8 cellular contexts compared by ENCODE assay signal in genomic region chr18:48667276-48668254, GRCh38.
DNase-seq lines count a peak whose midpoint lies in the region; ATAC-seq, FAIRE-seq and TF ChIP-seq lines count a peak whose summit lies in the region.

No MANE protein-coding gene starts in this region.

- no peaks in the 10 kb centered on the region for H3K79me2 ChIP-seq in GM23338 (replicated peaks; ENCODE audit: insufficient read depth)

- H3K27me3 ChIP-seq in BJ (ENCODE audit: control insufficient read depth, insufficient read depth, low read length) = no peaks in the 10 kb centered on the region
- H3K27me3 ChIP-seq in GM23338 (ENCODE audit: insufficient read depth) = no peaks in the 10 kb centered on the region
- H3K27me3 ChIP-seq in left lung = no peaks in the 10 kb centered on the region
- H3K27me3 ChIP-seq in body of pancreas = no peaks in the 10 kb centered on the region
- no peaks in the 10 kb centered on the region for H3K27me3 ChIP-seq in A673 (replicated peaks; ENCODE audit: insufficient read depth, low read depth, low read length, poor library complexity)

- POLR2A ChIA-PET in BJ (lab: Charles Lee) = no interaction called here
- POLR2A ChIA-PET in A673 (lab: Charles Lee; ENCODE audit: low non-redundant PET) = no interaction called here

- DNase-seq in BJ (ENCODE audit: low read depth) (no peak), GM23338 (ENCODE audit: low spot score) (peak; percentile 71), NCI-H748 treated with DMSO at 0.1 percent for 48 hours (lab: John Stamatoyannopoulos, UW) (peak; percentile 17), glutamatergic neuron (peak; percentile 58), left lung (no peak), GM19239 (ENCODE audit: insufficient read length, low spot score) (no peak), body of pancreas (no peak), A673 (ENCODE audit: low spot score) (no peak)

- FAIRE-seq in GM19239 (lab: Jason Lieb, UNC) = no peak

- H3K27me3 Mint-ChIP-seq in GM23338 (ENCODE audit: insufficient read depth, low read depth, poor library complexity) (peaks cover 10% of the 10 kb centered on the region), glutamatergic neuron (ENCODE audit: unreplicated experiment) (peaks cover 8% of the 10 kb centered on the region)

- 81 to 85% methylated on average over 8 to 13 of the region's 13 CpGs for WGBS in body of pancreas, 2 donors

- H3K9me3 Mint-ChIP-seq in GM23338 = peaks cover 29% of the 10 kb centered on the region
- H3K9me3 Mint-ChIP-seq in glutamatergic neuron (ENCODE audit: unreplicated experiment) = peaks cover 8% of the 10 kb centered on the region

- H3K4me3 ChIP-seq in BJ (ENCODE audit: low read depth, low read length) (no peak overlapping the region), GM23338 (no peak overlapping the region), left lung (no peak overlapping the region), body of pancreas (no peak overlapping the region), A673 (ENCODE audit: low read depth, low read length, poor library complexity, severe bottlenecking) (no peak overlapping the region)

- no peak overlapping the region for H3K4me2 ChIP-seq in GM23338

- H3K4me3 Mint-ChIP-seq in GM23338 = no peak overlapping the region
- H3K4me3 Mint-ChIP-seq in glutamatergic neuron (ENCODE audit: unreplicated experiment) = no peak overlapping the region

- H3K9me3 ChIP-seq in left lung = peaks cover 0 to 6% of the 10 kb centered on the region in 2 donors
- H3K9me3 ChIP-seq in body of pancreas = no peaks in the 10 kb centered on the region
- H3K9me3 ChIP-seq in A673 (ENCODE audit: low read depth, low read length, poor library complexity, severe bottlenecking) = no peaks in the 10 kb centered on the region

- TF ChIP-seq CTCF in BJ (IDR thresholded peaks at IDR 0.05; ENCODE audit: insufficient read depth, low read depth, low read length) (peak; percentile 43), GM23338 (conservative IDR thresholded peaks at IDR 0.05; ENCODE audit: low read depth in 2 of 2) (peak; percentile 45 to 68), glutamatergic neuron (IDR thresholded peaks at IDR 0.05; ENCODE audit: partially characterized antibody, unreplicated experiment) (peak; percentile 67), left lung (IDR thresholded peaks at IDR 0.05) (no peak), body of pancreas (IDR thresholded peaks at IDR 0.05) (peak in 1 of 7 experiments; percentile 7), A673 (conservative IDR thresholded peaks at IDR 0.05; ENCODE audit: low read depth, low read length) (no peak)

- H2AFZ ChIP-seq in GM23338 = no peak overlapping the region

- H3K36me3 Mint-ChIP-seq in GM23338 (ENCODE audit: low read depth) = peaks cover 38% of the 10 kb centered on the region
- H3K36me3 Mint-ChIP-seq in glutamatergic neuron (ENCODE audit: unreplicated experiment) = peaks cover 25% of the 10 kb centered on the region

- intact Hi-C loops in left lung (cut with DNase I) (no loop called here), body of pancreas (cut with DNase I) (no loop called here), A673 (cut with micrococcal nuclease; ENCODE audit: unreplicated experiment) (no loop called here)

- TF ChIP-seq POLR2A in body of pancreas (IDR thresholded peaks at IDR 0.05) = no peak

- H3K36me3 ChIP-seq in BJ (ENCODE audit: control insufficient read depth, insufficient read depth, low read length) (peaks cover 40% of the 10 kb centered on the region), GM23338 (ENCODE audit: insufficient read depth) (peaks cover 5% of the 10 kb centered on the region; the same call in 1 of the 2 replicates), left lung (peaks cover 0 to 41% of the 10 kb centered on the region in 2 donors), body of pancreas (replicated peaks in 1 of 2; ENCODE audit: insufficient read depth in 1 of 2, low read depth in 2 of 2) (no peaks in the 10 kb centered on the region), A673 (ENCODE audit: insufficient read depth, low read length, poor library complexity, severe bottlenecking) (peaks cover 3% of the 10 kb centered on the region)

- CTCF ChIA-PET in BJ (lab: Yijun Ruan, JAX) = interaction anchor here (1.0 to 2.9 kb wide), 3 partner anchors 45 to 192 kb away, joined by 4 to 20 read pairs (median 5); no protein-coding TSS in a partner anchor
- CTCF ChIA-PET in A673 (lab: Charles Lee) = no interaction called here

- H3K4me1 Mint-ChIP-seq in GM23338 (peaks cover 1% of the 10 kb centered on the region), glutamatergic neuron (ENCODE audit: low read depth, unreplicated experiment) (peaks cover 5% of the 10 kb centered on the region)

- peak; percentile 77 for ATAC-seq in GM23338
- no peak for ATAC-seq in left lung
- ATAC-seq in body of pancreas = no peak

- no TSS peak for BruUV-seq in A673 (replicated peaks; lab: Mats Ljungman, UMichigan)

- H3F3A ChIP-seq in GM23338 (replicated peaks; ENCODE audit: low read depth) = no peaks in the 10 kb centered on the region

- H3K27ac ChIP-seq in GM23338 (ENCODE audit: low read depth) (no peak overlapping the region), left lung (no peak overlapping the region), body of pancreas (no peak overlapping the region), A673 (ENCODE audit: low read depth, low read length, poor library complexity, severe bottlenecking) (no peak overlapping the region)

- H3K27ac Mint-ChIP-seq in GM23338 (no peak overlapping the region), glutamatergic neuron (ENCODE audit: unreplicated experiment) (no peak overlapping the region)

- H4K20me1 ChIP-seq in GM23338 (replicated peaks; ENCODE audit: insufficient read depth) = no peaks in the 10 kb centered on the region

- no peaks in the 10 kb centered on the region for H3K9me2 ChIP-seq in GM23338 (ENCODE audit: insufficient read depth)

- H3K4me1 ChIP-seq in GM23338 (ENCODE audit: insufficient read depth) (no peaks in the 10 kb centered on the region), left lung (peaks cover 0 to 25% of the 10 kb centered on the region in 2 donors), body of pancreas (peaks cover 12% of the 10 kb centered on the region), A673 (ENCODE audit: insufficient read depth, low read length, poor library complexity, severe bottlenecking) (no peaks in the 10 kb centered on the region)

TF ChIP-seq in GM23338, 12 proteins besides CTCF, POLR2A, EP300 and RAD21 (continues in another document):
- TF ChIP-seq STAT1 (IDR thresholded peaks at IDR 0.05; ENCODE audit: unreplicated experiment) (no peak), JUNB (IDR thresholded peaks at IDR 0.05; ENCODE audit: unreplicated experiment) (no peak), EZH2 (IDR thresholded peaks at IDR 0.05; ENCODE audit: low read depth, unreplicated experiment) (no peak), EZH2phosphoT487 (IDR thresholded peaks at IDR 0.05; ENCODE audit: unreplicated experiment) (no peak), POLR2AphosphoS5 (IDR thresholded peaks at IDR 0.05; ENCODE audit: low read depth) (no peak), ZNF114 (CRISPR knock-in tag; IDR thresholded peaks at IDR 0.05) (no peak), CREB1 (CRISPR knock-in tag; IDR thresholded peaks at IDR 0.05; ENCODE audit: low read depth) (no peak), NANOG (IDR thresholded peaks at IDR 0.05; ENCODE audit: borderline replicate concordance) (no peak), ZNF331 (CRISPR knock-in tag; IDR thresholded peaks at IDR 0.05; ENCODE audit: low read depth) (no peak), ETS1 (IDR thresholded peaks at IDR 0.05) (no peak), REST (IDR thresholded peaks at IDR 0.05; ENCODE audit: unreplicated experiment) (no peak)

Comparison
In these comparisons a context has a peak if more than half of its experiments do, and no peak if none do; other contexts are left out.
1. DNase-seq: peak in GM23338 (single experiment), NCI-H748 treated with DMSO at 0.1 percent for 48 hours (single experiment) and glutamatergic neuron (single experiment); none in BJ (single experiment), left lung (0 of 2), GM19239 (single experiment), body of pancreas (0 of 4) and A673 (single experiment).
2. CTCF ChIP-seq: peak in BJ (single experiment), GM23338 (2 of 2) and glutamatergic neuron (single experiment); none in left lung (0 of 2) and A673 (single experiment).